ENCODE assay signal across 8 cellular contexts in the genomic region with DNA sequence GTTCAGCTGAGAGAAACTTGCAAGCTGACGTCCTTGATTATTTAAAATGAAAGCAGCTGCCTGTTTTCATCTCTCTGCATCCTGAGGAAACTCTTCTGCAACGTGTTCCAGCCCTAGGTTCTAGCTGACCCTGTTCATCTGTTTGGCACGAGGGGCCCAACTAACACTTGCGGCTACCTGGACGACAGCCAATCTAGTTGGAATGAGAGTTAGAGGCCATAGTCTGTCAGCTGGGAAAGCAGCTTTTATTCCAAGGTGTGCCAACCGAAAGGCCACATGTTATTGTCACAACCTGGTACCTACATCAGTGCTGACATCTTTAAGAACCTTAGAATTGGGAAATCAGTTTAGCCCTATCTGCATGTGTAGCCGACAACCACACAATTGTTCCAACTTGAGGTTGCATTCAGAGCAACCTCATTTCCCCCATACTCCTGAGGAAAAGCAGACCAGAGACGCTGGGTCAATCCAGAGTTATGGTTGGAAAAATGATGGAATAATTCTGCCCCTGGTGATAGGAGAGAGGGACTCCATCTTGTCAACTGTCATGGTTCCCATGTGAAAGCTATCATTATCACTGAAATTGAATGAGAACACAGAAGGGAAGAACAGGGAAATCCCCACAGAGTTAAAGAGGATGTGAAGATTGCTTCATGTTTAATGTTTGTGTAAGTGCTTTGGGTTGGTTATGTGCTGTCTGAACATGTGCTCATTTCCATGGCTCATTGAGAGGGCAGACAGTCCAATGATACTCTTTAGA.
DNase-seq lines count a peak whose midpoint lies in the region; ATAC-seq and TF ChIP-seq lines count a peak whose summit lies in the region.

No MANE protein-coding gene starts in this region.

- no peak for TF ChIP-seq CTCF in GM13976 (IDR thresholded peaks at IDR 0.05; ENCODE audit: borderline replicate concordance, control extremely low read depth, extremely low read depth, insufficient read depth, missing control alignments)

- no peak overlapping the region for H3K27ac Mint-ChIP-seq in activated CD4-positive, alpha-beta T cell treated with anti-CD3 and anti-CD28 coated beads, Interleukin-2, amount 10 ng/mL, durations not matched to agents 7 days and 5 days

- no peaks in the 10 kb centered on the region for H3K9me3 Mint-ChIP-seq in activated CD4-positive, alpha-beta T cell treated with anti-CD3 and anti-CD28 coated beads, Interleukin-2, amount 10 ng/mL, durations not matched to agents 7 days and 5 days

- ATAC-seq in GM21528 (IDR thresholded peaks at IDR 0.05; ENCODE audit: low FRiP score, unreplicated experiment): peak; percentile 92
- peak; percentile 89 for ATAC-seq in left ventricle myocardium superior

- DNase-seq in GM13976 (ENCODE audit: low spot score) (peak; percentile 66), LHCN-M2 (ENCODE audit: low read depth) (peak; percentile 76), left ventricle myocardium superior (peak; percentile 57), NCI-H2227 (lab: John Stamatoyannopoulos, UW; ENCODE audit: unreplicated experiment) (no peak), NCI-H524 treated with DMSO at 0.1 percent for 48 hours (lab: John Stamatoyannopoulos, UW) (no peak), HT-29 (ENCODE audit: low spot score) (no peak)
- DNase-seq in activated CD4-positive, alpha-beta T cell treated with anti-CD3 and anti-CD28 coated beads, Interleukin-2, amount 10 ng/mL, durations not matched to agents 7 days and 5 days: no peak

- no peaks in the 10 kb centered on the region for H3K4me1 Mint-ChIP-seq in activated CD4-positive, alpha-beta T cell treated with anti-CD3 and anti-CD28 coated beads, Interleukin-2, amount 10 ng/mL, durations not matched to agents 7 days and 5 days

- CTCF ChIA-PET in activated CD4-positive, alpha-beta T cell treated with anti-CD3 and anti-CD28 coated beads, Interleukin-2, amount 10 ng/mL, durations not matched to agents 7 days and 5 days (lab: Charles Lee): no interaction called here

- in situ Hi-C loops in GM13976 (cut with MboI; ENCODE audit: low sequenced_read_pairs, unreplicated experiment): no loop called here

- intact Hi-C loops in left ventricle myocardium superior (cut with micrococcal nuclease): loop anchor here (10.0 kb wide), 1 partner anchor 66 kb away; no protein-coding TSS in a partner anchor

- no peak overlapping the region for H3K4me3 Mint-ChIP-seq in activated CD4-positive, alpha-beta T cell treated with anti-CD3 and anti-CD28 coated beads, Interleukin-2, amount 10 ng/mL, durations not matched to agents 7 days and 5 days

- peaks cover 9% of the 10 kb centered on the region for H3K27me3 Mint-ChIP-seq in activated CD4-positive, alpha-beta T cell treated with anti-CD3 and anti-CD28 coated beads, Interleukin-2, amount 10 ng/mL, durations not matched to agents 7 days and 5 days

- H3K36me3 Mint-ChIP-seq in activated CD4-positive, alpha-beta T cell treated with anti-CD3 and anti-CD28 coated beads, Interleukin-2, amount 10 ng/mL, durations not matched to agents 7 days and 5 days (ENCODE audit: low read depth): no peaks in the 10 kb centered on the region

- POLR2A ChIA-PET in activated CD4-positive, alpha-beta T cell treated with anti-CD3 and anti-CD28 coated beads, Interleukin-2, amount 10 ng/mL, durations not matched to agents 7 days and 5 days (lab: Charles Lee): no interaction called here

Comparison
In these comparisons a context has a peak if more than half of its experiments do, and no peak if none do; other contexts are left out.
1. DNase-seq: peak in GM13976 (single experiment), LHCN-M2 (single experiment) and left ventricle myocardium superior (single experiment); none in NCI-H2227 (single experiment), NCI-H524 treated with DMSO at 0.1 percent for 48 hours (single experiment), HT-29 (single experiment) and activated CD4-positive, alpha-beta T cell treated with anti-CD3 and anti-CD28 coated beads, Interleukin-2, amount 10 ng/mL, durations not matched to agents 7 days and 5 days (single experiment).